Comparison of ENCODE assay signal across 1 cellular context in genomic region chr11:14891143-14892035, GRCh38.
TF ChIP-seq lines count a peak whose summit lies in the region.

No MANE protein-coding gene starts in this region.

TF ChIP-seq in K562, 482 proteins besides CTCF, POLR2A, EP300 and RAD21 (continued from another document and continues in another):
- TF ChIP-seq, protein P1, sequence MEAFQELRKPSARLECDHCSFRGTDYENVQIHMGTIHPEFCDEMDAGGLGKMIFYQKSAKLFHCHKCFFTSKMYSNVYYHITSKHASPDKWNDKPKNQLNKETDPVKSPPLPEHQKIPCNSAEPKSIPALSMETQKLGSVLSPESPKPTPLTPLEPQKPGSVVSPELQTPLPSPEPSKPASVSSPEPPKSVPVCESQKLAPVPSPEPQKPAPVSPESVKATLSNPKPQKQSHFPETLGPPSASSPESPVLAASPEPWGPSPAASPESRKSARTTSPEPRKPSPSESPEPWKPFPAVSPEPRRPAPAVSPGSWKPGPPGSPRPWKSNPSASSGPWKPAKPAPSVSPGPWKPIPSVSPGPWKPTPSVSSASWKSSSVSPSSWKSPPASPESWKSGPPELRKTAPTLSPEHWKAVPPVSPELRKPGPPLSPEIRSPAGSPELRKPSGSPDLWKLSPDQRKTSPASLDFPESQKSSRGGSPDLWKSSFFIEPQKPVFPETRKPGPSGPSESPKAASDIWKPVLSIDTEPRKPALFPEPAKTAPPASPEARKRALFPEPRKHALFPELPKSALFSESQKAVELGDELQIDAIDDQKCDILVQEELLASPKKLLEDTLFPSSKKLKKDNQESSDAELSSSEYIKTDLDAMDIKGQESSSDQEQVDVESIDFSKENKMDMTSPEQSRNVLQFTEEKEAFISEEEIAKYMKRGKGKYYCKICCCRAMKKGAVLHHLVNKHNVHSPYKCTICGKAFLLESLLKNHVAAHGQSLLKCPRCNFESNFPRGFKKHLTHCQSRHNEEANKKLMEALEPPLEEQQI (IDR thresholded peaks at IDR 0.05) = peak; percentile 49; the same call in 1 of the 2 replicates
- TF ChIP-seq MECOM (CRISPR knock-in tag; IDR thresholded peaks at IDR 0.05) = no peak
- TF ChIP-seq HINFP (tag; conservative IDR thresholded peaks at IDR 0.05; ENCODE audit: low read depth) = no peak
- TF ChIP-seq GATAD2B (IDR thresholded peaks at IDR 0.05; ENCODE audit: borderline replicate concordance) = no peak
- TF ChIP-seq HCFC1 (IDR thresholded peaks at IDR 0.05; ENCODE audit: low read depth, low read length) = no peak; the same call in 1 of the 2 replicates
- TF ChIP-seq PML (IDR thresholded peaks at IDR 0.05; ENCODE audit: low read length) = peak; percentile 66
- no peak for TF ChIP-seq CAMTA2 (CRISPR knock-in tag; conservative IDR thresholded peaks at IDR 0.05)
- TF ChIP-seq DLX4 (CRISPR knock-in tag; IDR thresholded peaks at IDR 0.05) = no peak
- TF ChIP-seq ZFP30 (CRISPR knock-in tag; IDR thresholded peaks at IDR 0.05; ENCODE audit: borderline replicate concordance) = no peak
- TF ChIP-seq RERE (CRISPR knock-in tag; IDR thresholded peaks at IDR 0.05; ENCODE audit: borderline replicate concordance) = no peak
- no peak for TF ChIP-seq ZNF324 (CRISPR knock-in tag; IDR thresholded peaks at IDR 0.05)
- TF ChIP-seq, protein P2, sequence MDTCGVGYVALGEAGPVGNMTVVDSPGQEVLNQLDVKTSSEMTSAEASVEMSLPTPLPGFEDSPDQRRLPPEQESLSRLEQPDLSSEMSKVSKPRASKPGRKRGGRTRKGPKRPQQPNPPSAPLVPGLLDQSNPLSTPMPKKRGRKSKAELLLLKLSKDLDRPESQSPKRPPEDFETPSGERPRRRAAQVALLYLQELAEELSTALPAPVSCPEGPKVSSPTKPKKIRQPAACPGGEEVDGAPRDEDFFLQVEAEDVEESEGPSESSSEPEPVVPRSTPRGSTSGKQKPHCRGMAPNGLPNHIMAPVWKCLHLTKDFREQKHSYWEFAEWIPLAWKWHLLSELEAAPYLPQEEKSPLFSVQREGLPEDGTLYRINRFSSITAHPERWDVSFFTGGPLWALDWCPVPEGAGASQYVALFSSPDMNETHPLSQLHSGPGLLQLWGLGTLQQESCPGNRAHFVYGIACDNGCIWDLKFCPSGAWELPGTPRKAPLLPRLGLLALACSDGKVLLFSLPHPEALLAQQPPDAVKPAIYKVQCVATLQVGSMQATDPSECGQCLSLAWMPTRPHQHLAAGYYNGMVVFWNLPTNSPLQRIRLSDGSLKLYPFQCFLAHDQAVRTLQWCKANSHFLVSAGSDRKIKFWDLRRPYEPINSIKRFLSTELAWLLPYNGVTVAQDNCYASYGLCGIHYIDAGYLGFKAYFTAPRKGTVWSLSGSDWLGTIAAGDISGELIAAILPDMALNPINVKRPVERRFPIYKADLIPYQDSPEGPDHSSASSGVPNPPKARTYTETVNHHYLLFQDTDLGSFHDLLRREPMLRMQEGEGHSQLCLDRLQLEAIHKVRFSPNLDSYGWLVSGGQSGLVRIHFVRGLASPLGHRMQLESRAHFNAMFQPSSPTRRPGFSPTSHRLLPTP (IDR thresholded peaks at IDR 0.05; ENCODE audit: borderline replicate concordance, extremely low read depth, insufficient read length) = no peak
- TF ChIP-seq TBP (optimal IDR thresholded peaks at IDR 0.05; ENCODE audit: low read depth, low read length) = peak; percentile 51
- TF ChIP-seq RBM14 (IDR thresholded peaks at IDR 0.05; ENCODE audit: borderline replicate concordance, insufficient read depth, low read depth, low read length) = no peak
- TF ChIP-seq FOSL1 (tag; conservative IDR thresholded peaks at IDR 0.05) = no peak; the same call in 1 of the 2 replicates
- no peak for TF ChIP-seq RHOXF2B (CRISPR knock-in tag; conservative IDR thresholded peaks at IDR 0.05)
- TF ChIP-seq ZNF384 (IDR thresholded peaks at IDR 0.05; ENCODE audit: low read depth, low read length) = no peak
- no peak for TF ChIP-seq EWSR1 (IDR thresholded peaks at IDR 0.05; ENCODE audit: borderline replicate concordance, low read depth, partially characterized antibody)
- TF ChIP-seq MCM7 (IDR thresholded peaks at IDR 0.05) = no peak
- no peak for TF ChIP-seq MTA2 (IDR thresholded peaks at IDR 0.05; ENCODE audit: low read depth)
- TF ChIP-seq KDM1A (IDR thresholded peaks at IDR 0.05) = no peak
- TF ChIP-seq ERF (CRISPR knock-in tag; IDR thresholded peaks at IDR 0.05) = no peak
- no peak for TF ChIP-seq RBM15 (IDR thresholded peaks at IDR 0.05; ENCODE audit: insufficient read depth, low read length)
- TF ChIP-seq MEIS2 (IDR thresholded peaks at IDR 0.05; ENCODE audit: partially characterized antibody) = peak; percentile 56
- no peak for TF ChIP-seq MEF2D (tag; conservative IDR thresholded peaks at IDR 0.05; ENCODE audit: low read depth)
- TF ChIP-seq ZNF696 (CRISPR knock-in tag; conservative IDR thresholded peaks at IDR 0.05) = no peak
- no peak for TF ChIP-seq FOXK2 (conservative IDR thresholded peaks at IDR 0.05 in 1 of 2, IDR thresholded peaks at IDR 0.05 in 1 of 2; ENCODE audit: low read depth in 2 of 2)
- no peak for TF ChIP-seq TFAM (CRISPR knock-in tag; conservative IDR thresholded peaks at IDR 0.05)
- TF ChIP-seq, protein P3, sequence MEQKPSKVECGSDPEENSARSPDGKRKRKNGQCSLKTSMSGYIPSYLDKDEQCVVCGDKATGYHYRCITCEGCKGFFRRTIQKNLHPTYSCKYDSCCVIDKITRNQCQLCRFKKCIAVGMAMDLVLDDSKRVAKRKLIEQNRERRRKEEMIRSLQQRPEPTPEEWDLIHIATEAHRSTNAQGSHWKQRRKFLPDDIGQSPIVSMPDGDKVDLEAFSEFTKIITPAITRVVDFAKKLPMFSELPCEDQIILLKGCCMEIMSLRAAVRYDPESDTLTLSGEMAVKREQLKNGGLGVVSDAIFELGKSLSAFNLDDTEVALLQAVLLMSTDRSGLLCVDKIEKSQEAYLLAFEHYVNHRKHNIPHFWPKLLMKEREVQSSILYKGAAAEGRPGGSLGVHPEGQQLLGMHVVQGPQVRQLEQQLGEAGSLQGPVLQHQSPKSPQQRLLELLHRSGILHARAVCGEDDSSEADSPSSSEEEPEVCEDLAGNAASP (IDR thresholded peaks at IDR 0.05) = no peak
- TF ChIP-seq, protein P4, sequence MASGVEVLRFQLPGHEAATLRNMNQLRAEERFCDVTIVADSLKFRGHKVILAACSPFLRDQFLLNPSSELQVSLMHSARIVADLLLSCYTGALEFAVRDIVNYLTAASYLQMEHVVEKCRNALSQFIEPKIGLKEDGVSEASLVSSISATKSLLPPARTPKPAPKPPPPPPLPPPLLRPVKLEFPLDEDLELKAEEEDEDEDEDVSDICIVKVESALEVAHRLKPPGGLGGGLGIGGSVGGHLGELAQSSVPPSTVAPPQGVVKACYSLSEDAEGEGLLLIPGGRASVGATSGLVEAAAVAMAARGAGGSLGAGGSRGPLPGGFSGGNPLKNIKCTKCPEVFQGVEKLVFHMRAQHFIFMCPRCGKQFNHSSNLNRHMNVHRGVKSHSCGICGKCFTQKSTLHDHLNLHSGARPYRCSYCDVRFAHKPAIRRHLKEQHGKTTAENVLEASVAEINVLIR (CRISPR knock-in tag; IDR thresholded peaks at IDR 0.05) = no peak
- TF ChIP-seq GTF2E2 (tag; IDR thresholded peaks at IDR 0.05) = no peak
- TF ChIP-seq MYBL2 (IDR thresholded peaks at IDR 0.05; ENCODE audit: low read depth) = no peak
- TF ChIP-seq MYBL2 (CRISPR knock-in tag; IDR thresholded peaks at IDR 0.05; ENCODE audit: borderline replicate concordance) = no peak
- TF ChIP-seq ZBTB43 (CRISPR knock-in tag; IDR thresholded peaks at IDR 0.05) = 0 out of 2 replicates have a peak, but pooled peaks have one; percentile 27
- peak; percentile 36 for TF ChIP-seq PRPF4 (IDR thresholded peaks at IDR 0.05; ENCODE audit: insufficient read depth, low read depth, low read length, poor library complexity, severe bottlenecking)
- TF ChIP-seq ZNF764 (CRISPR knock-in tag; IDR thresholded peaks at IDR 0.05; ENCODE audit: low read depth) = no peak
- no peak for TF ChIP-seq MCM2 (IDR thresholded peaks at IDR 0.05; ENCODE audit: low read depth)
- TF ChIP-seq ZNF445 (CRISPR knock-in tag; IDR thresholded peaks at IDR 0.05; ENCODE audit: low read depth) = no peak
- no peak for TF ChIP-seq CBX1 (IDR thresholded peaks at IDR 0.05; ENCODE audit: low read depth)
- TF ChIP-seq, protein P5, sequence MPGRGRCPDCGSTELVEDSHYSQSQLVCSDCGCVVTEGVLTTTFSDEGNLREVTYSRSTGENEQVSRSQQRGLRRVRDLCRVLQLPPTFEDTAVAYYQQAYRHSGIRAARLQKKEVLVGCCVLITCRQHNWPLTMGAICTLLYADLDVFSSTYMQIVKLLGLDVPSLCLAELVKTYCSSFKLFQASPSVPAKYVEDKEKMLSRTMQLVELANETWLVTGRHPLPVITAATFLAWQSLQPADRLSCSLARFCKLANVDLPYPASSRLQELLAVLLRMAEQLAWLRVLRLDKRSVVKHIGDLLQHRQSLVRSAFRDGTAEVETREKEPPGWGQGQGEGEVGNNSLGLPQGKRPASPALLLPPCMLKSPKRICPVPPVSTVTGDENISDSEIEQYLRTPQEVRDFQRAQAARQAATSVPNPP (IDR thresholded peaks at IDR 0.05; ENCODE audit: borderline replicate concordance, insufficient read depth, insufficient read length) = no peak
- peak; percentile 84 for TF ChIP-seq ZBTB1 (CRISPR knock-in tag; IDR thresholded peaks at IDR 0.05; ENCODE audit: borderline replicate concordance, low read depth)
- no peak for TF ChIP-seq E2F8 (IDR thresholded peaks at IDR 0.05; ENCODE audit: low read depth, partially characterized antibody)
- no peak for TF ChIP-seq ZZZ3 (IDR thresholded peaks at IDR 0.05)
